ENCODE assay signal across 8 cellular contexts in the genomic region with DNA sequence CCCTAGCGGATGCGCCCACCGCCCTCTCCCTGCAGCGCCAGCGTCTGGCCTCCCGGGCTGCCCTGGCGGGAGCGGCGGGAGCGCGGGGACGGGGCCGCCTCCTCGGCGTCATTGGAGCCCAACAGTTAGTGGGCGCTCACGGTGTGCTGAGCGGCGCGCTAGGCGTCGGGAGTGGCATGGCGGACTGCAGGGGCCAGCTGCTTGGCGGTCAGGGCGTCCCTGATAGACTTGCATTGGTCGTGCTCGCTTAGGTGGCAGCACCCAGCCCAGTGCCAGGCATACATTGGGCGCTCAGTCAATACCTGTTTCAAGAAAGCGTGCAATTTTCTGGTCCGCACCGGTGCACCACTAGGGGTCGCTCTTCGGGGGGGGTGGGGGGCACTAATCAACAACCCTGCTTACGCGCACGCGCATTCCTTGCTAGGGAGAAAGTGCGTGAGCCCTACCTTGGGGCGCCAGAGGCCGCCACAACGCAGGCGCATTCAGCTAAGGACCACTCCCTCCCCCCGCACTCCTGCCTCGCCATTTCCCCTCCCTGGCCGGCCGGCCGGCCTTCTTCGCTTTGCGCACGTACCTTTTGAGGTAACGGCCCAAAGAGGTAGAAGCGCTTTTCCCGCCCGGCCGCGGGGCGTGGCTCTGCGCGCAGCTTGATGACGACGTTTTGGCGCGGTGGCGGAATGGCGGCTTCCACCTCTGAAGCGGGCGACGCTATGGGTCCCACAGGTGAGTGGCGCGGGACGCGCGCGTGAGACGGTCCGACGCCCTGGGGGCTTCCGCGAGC. TPM values are rescaled to one million over a fixed set of nuclear protein-coding genes. Genes with fewer than 3 reads are reported as not detected.
A peak's percentile ranks its signal among the peaks of the same experiment; 100 is the strongest.
DNase-seq lines count a peak whose midpoint lies in the region; ATAC-seq and TF ChIP-seq lines count a peak whose summit lies in the region.

No MANE protein-coding gene starts in this region.

- H3K36me3 ChIP-seq in adrenal gland (replicated peaks in 1 of 2) (no peaks in the 10 kb centered on the region), upper lobe of right lung (no peaks in the 10 kb centered on the region)

- intact Hi-C loops in adrenal gland (cut with DNase I) (loop anchor here (5.0 to 10.0 kb wide), 2 partner anchors 78 to 180 kb away; no protein-coding TSS in a partner anchor), left cardiac atrium (cut with DNase I) (no loop called here), posterior vena cava (cut with DNase I) (no loop called here), upper lobe of right lung (cut with DNase I) (no loop called here)

- DNase-seq in GM13977 (ENCODE audit: low spot score) (peak; percentile 98), NCI-H1436 treated with DMSO at 0.1 percent for 48 hours (lab: John Stamatoyannopoulos, UW) (peak; percentile 89), T follicular helper cell (ENCODE audit: low read depth) (peak; percentile 87), adrenal gland (peak; percentile 92 to 97 (median 95)), left cardiac atrium (peak; percentile 93), posterior vena cava (ENCODE audit: low spot score) (peak; percentile 97), upper lobe of right lung (peak; percentile 97)

- ATAC-seq in HG02870 (IDR thresholded peaks at IDR 0.05; ENCODE audit: unreplicated experiment) (peak; percentile 68), left cardiac atrium (peak; percentile 92 to 94), upper lobe of right lung (peak; percentile 90)

- H3K27me3 ChIP-seq in adrenal gland (no peaks in the 10 kb centered on the region), upper lobe of right lung (no peaks in the 10 kb centered on the region)

- H3K4me1 ChIP-seq in adrenal gland (replicated peaks in 1 of 2) (peaks cover 14 to 18% of the 10 kb centered on the region in 2 donors), upper lobe of right lung (peaks cover 21% of the 10 kb centered on the region)

- TF ChIP-seq CTCF in GM13977 (IDR thresholded peaks at IDR 0.05; ENCODE audit: extremely low read depth, insufficient read depth, missing control alignments) (peak; percentile 72), adrenal gland (IDR thresholded peaks at IDR 0.05) (peak; percentile 57 to 92 (median 77)), upper lobe of right lung (IDR thresholded peaks at IDR 0.05) (peak; percentile 67)

- 0 to 2% (median 1%) methylated on average over 18 to 79 of the region's 79 CpGs for WGBS in adrenal gland, 4 donors

- in situ Hi-C loops in GM13977 (cut with MboI; ENCODE audit: low pct_unique_long_range_greater_than_20kb, low sequenced_read_pairs, unreplicated experiment), result no loop called here

- H3K27ac ChIP-seq in adrenal gland, result peak overlapping the region; percentile 62 to 98 (median 87)
- H3K27ac ChIP-seq in upper lobe of right lung, result peak overlapping the region; percentile 91

- H3K9me3 ChIP-seq in adrenal gland (replicated peaks in 1 of 3), result no peaks in the 10 kb centered on the region
- no peaks in the 10 kb centered on the region for H3K9me3 ChIP-seq in upper lobe of right lung

- H3K4me3 ChIP-seq in adrenal gland (peak overlapping the region; percentile 21 to 99 (median 56)), upper lobe of right lung (peak overlapping the region; percentile 77)

- TF ChIP-seq POLR2A in adrenal gland (IDR thresholded peaks at IDR 0.05), result peak in 1 of 2 donors; percentile 55

RNA-seq across cellular contexts. Expression of a gene that starts 0.4 kb away (rescaled TPM):
- 100 to 1,000 TPM in 6 of 8 donors, 10 to 100 TPM in 2; 68.8 to 226 (median 127) TPM for total RNA-seq in adrenal gland
- polyA plus RNA-seq in adrenal gland, result 100 to 1,000 TPM in 2 of 3 donors, 10 to 100 TPM in 1; 12.4 to 184 (median 182) TPM
- 100 to 1,000 TPM in 1 of 2 donors, 10 to 100 TPM in 1; 59.4 to 110 TPM for total RNA-seq in left cardiac atrium
- 10 to 100 TPM; 42.8 to 44.5 TPM for total RNA-seq in posterior vena cava
- 46.5 TPM for total RNA-seq in upper lobe of right lung

RNA-seq across cellular contexts. Expression of a gene that starts 16.7 kb away (rescaled TPM):
- not detected for total RNA-seq in adrenal gland
- polyA plus RNA-seq in adrenal gland, result under 1 TPM in 1 of 3 donors, not detected in 2; 0.10 TPM
- total RNA-seq in left cardiac atrium, result 10 to 100 TPM in 1 of 2 donors, 1 to 10 TPM in 1; 8.5 to 11.0 TPM
- total RNA-seq in posterior vena cava, result not detected
- not detected for total RNA-seq in upper lobe of right lung

RNA-seq across cellular contexts. Expression of a gene that starts 35.1 kb away (rescaled TPM):
- 10 to 100 TPM in 7 of 8 donors, 1 to 10 TPM in 1; 8.4 to 77.1 (median 35.2) TPM for total RNA-seq in adrenal gland
- polyA plus RNA-seq in adrenal gland, result 10 to 100 TPM; 13.9 to 74.4 (median 58.3) TPM
- under 1 TPM; 0.71 to 0.94 TPM for total RNA-seq in left cardiac atrium
- 1 to 10 TPM; 3.9 to 4.4 TPM for total RNA-seq in posterior vena cava
- total RNA-seq in upper lobe of right lung, result 1.2 TPM

Comparison
In these comparisons a context has a peak if more than half of its experiments do, and no peak if none do; other contexts are left out.
1. Peak in every context shown above with its lines: DNase-seq, ATAC-seq, H3K4me3 ChIP-seq and H3K27ac ChIP-seq.
2. intact Hi-C loops: an anchor here in adrenal gland (5.0 to 10.0 kb wide); none called in left cardiac atrium, posterior vena cava and upper lobe of right lung.